ENCODE assay signal across 12 cellular contexts in genomic region chr15:90840157-90840855, GRCh38. TPM values are rescaled to one million over a fixed set of nuclear protein-coding genes. Genes with fewer than 3 reads are reported as not detected.
A peak's percentile ranks its signal among the peaks of the same experiment; 100 is the strongest.
DNase-seq lines count a peak whose midpoint lies in the region; ATAC-seq and TF ChIP-seq lines count a peak whose summit lies in the region.
"Had no signal": no experiment of that assay in that cellular context is flagged by ENCODE, and none has a peak within 500 bp of the region (broad histone marks: within the 10 kb centered on the region; RNA-seq: fewer than 3 reads in every experiment).

No MANE protein-coding gene starts in this region.

- H3K27ac Mint-ChIP-seq in activated naive CD4-positive, alpha-beta T cell treated with anti-CD3 and anti-CD28 coated beads, Interleukin-2, amount 50 U/mL, for 24 hours: peak overlapping the region; percentile 77
- H3K27ac Mint-ChIP-seq in activated T-helper 2 cell treated with anti-CD3 and anti-CD28 coated beads, Interferon-gamma antibody, Interleukin-2, Interleukin-4, amounts not matched to agents 10 μg/mL and 5 μg/mL and 100 μg/mL, durations not matched to agents 14 hours and 24 hours and 36 hours: peak overlapping the region; percentile 96
- no peak overlapping the region for H3K27ac Mint-ChIP-seq in memory B cell

- no peaks in the 10 kb centered on the region for H3K36me3 ChIP-seq in transverse colon

- H3K27me3 Mint-ChIP-seq in activated naive CD4-positive, alpha-beta T cell treated with anti-CD3 and anti-CD28 coated beads, Interleukin-2, amount 50 U/mL, for 24 hours: no peaks in the 10 kb centered on the region
- H3K27me3 Mint-ChIP-seq in activated T-helper 2 cell treated with anti-CD3 and anti-CD28 coated beads, Interferon-gamma antibody, Interleukin-2, Interleukin-4, amounts not matched to agents 10 μg/mL and 5 μg/mL and 100 μg/mL, durations not matched to agents 14 hours and 24 hours and 36 hours (ENCODE audit: low read depth): no peaks in the 10 kb centered on the region
- no peaks in the 10 kb centered on the region for H3K27me3 Mint-ChIP-seq in memory B cell

- no peaks in the 10 kb centered on the region for H3K9me3 Mint-ChIP-seq in activated naive CD4-positive, alpha-beta T cell treated with anti-CD3 and anti-CD28 coated beads, Interleukin-2, amount 50 U/mL, for 24 hours
- no peaks in the 10 kb centered on the region for H3K9me3 Mint-ChIP-seq in activated T-helper 2 cell treated with anti-CD3 and anti-CD28 coated beads, Interferon-gamma antibody, Interleukin-2, Interleukin-4, amounts not matched to agents 10 μg/mL and 5 μg/mL and 100 μg/mL, durations not matched to agents 14 hours and 24 hours and 36 hours
- H3K9me3 Mint-ChIP-seq in memory B cell: no peaks in the 10 kb centered on the region

- H3K4me1 ChIP-seq in transverse colon: peaks cover 0 to 18% (median 6%) of the 10 kb centered on the region in 4 donors
- H3K4me1 ChIP-seq: body of pancreas had no signal

- no peak for TF ChIP-seq CTCF in transverse colon (IDR thresholded peaks at IDR 0.05)

- in situ Hi-C loops in transverse colon (cut with MboI; ENCODE audit: low pct_ligation_motif_present in 1 of 4, low pct_unique_long_range_greater_than_20kb in 1 of 4, low sequenced_read_pairs in 3 of 4): no loop called here

- no peaks in the 10 kb centered on the region for H3K27me3 ChIP-seq in transverse colon
- H3K27me3 ChIP-seq: body of pancreas had no signal

- no peak for TF ChIP-seq POLR2A in transverse colon (IDR thresholded peaks at IDR 0.05)

- ATAC-seq in memory B cell (ENCODE audit: low read depth) (no peak), HG02840 (IDR thresholded peaks at IDR 0.05; ENCODE audit: low FRiP score, unreplicated experiment) (no peak)

- peaks cover 35% of the 10 kb centered on the region for H3K4me1 Mint-ChIP-seq in activated naive CD4-positive, alpha-beta T cell treated with anti-CD3 and anti-CD28 coated beads, Interleukin-2, amount 50 U/mL, for 24 hours
- H3K4me1 Mint-ChIP-seq in activated T-helper 2 cell treated with anti-CD3 and anti-CD28 coated beads, Interferon-gamma antibody, Interleukin-2, Interleukin-4, amounts not matched to agents 10 μg/mL and 5 μg/mL and 100 μg/mL, durations not matched to agents 14 hours and 24 hours and 36 hours (ENCODE audit: low read depth): peaks cover 53% of the 10 kb centered on the region
- H3K4me1 Mint-ChIP-seq in memory B cell: peaks cover 31% of the 10 kb centered on the region

- H3K9me3 ChIP-seq in transverse colon: no peaks in the 10 kb centered on the region
- H3K9me3 ChIP-seq: body of pancreas had no signal

- no peaks in the 10 kb centered on the region for H3K36me3 Mint-ChIP-seq in activated naive CD4-positive, alpha-beta T cell treated with anti-CD3 and anti-CD28 coated beads, Interleukin-2, amount 50 U/mL, for 24 hours
- H3K36me3 Mint-ChIP-seq in activated T-helper 2 cell treated with anti-CD3 and anti-CD28 coated beads, Interferon-gamma antibody, Interleukin-2, Interleukin-4, amounts not matched to agents 10 μg/mL and 5 μg/mL and 100 μg/mL, durations not matched to agents 14 hours and 24 hours and 36 hours (ENCODE audit: low read depth): peaks cover 24% of the 10 kb centered on the region
- H3K36me3 Mint-ChIP-seq in memory B cell: no peaks in the 10 kb centered on the region

- DNase-seq in activated naive CD4-positive, alpha-beta T cell treated with anti-CD3 and anti-CD28 coated beads, Interleukin-2, amount 50 U/mL, for 16 hours: no peak
- no peak for DNase-seq in activated T-helper 2 cell treated with anti-CD3 and anti-CD28 coated beads, Interferon-gamma antibody, Interleukin-2, Interleukin-4, amounts not matched to agents 10 μg/mL and 5 μg/mL and 100 μg/mL, durations not matched to agents 14 hours and 24 hours and 36 hours (ENCODE audit: low spot score)
- DNase-seq in memory B cell (ENCODE audit: low spot score in 2 of 2): no peak
- DNase-seq in transverse colon: no peak
- DNase-seq in NCI-H2196 (lab: John Stamatoyannopoulos, UW; ENCODE audit: unreplicated experiment): no peak
- no peak for DNase-seq in DMS114 treated with DMSO at 0.1 percent for 48 hours (lab: John Stamatoyannopoulos, UW; ENCODE audit: unreplicated experiment)
- DNase-seq: activated CD4-positive, CD25-positive, alpha-beta regulatory T cell treated with anti-CD3 and anti-CD28 coated beads, Interleukin-2, amount 50 U/mL, for 72 hours; NCI-H2107; Right ventricle myocardium superior had no signal

- H3K4me3 Mint-ChIP-seq in activated naive CD4-positive, alpha-beta T cell treated with anti-CD3 and anti-CD28 coated beads, Interleukin-2, amount 50 U/mL, for 24 hours: peak overlapping the region; percentile 67
- peak overlapping the region; percentile 70 for H3K4me3 Mint-ChIP-seq in activated T-helper 2 cell treated with anti-CD3 and anti-CD28 coated beads, Interferon-gamma antibody, Interleukin-2, Interleukin-4, amounts not matched to agents 10 μg/mL and 5 μg/mL and 100 μg/mL, durations not matched to agents 14 hours and 24 hours and 36 hours (ENCODE audit: low read depth)
- peak overlapping the region; percentile 71 for H3K4me3 Mint-ChIP-seq in memory B cell

- TF ChIP-seq EP300 in transverse colon (IDR thresholded peaks at IDR 0.05; ENCODE audit: low read depth): no peak

- 80 to 96% methylated on average over 1 to 17 of the region's 18 CpGs for WGBS in transverse colon (ENCODE audit: low coverage in 1 of 2), 2 donors

- peak overlapping the region in 3 of 4 donors; percentile 13 to 37 (median 19) for H3K4me3 ChIP-seq in transverse colon
- H3K4me3 ChIP-seq: body of pancreas had no signal

- intact Hi-C loops in activated T-helper 2 cell treated with anti-CD3 and anti-CD28 coated beads, Interferon-gamma antibody, Interleukin-2, Interleukin-4, amounts not matched to agents 10 μg/mL and 5 μg/mL and 100 μg/mL, durations not matched to agents 14 hours and 24 hours and 36 hours (cut with micrococcal nuclease): no loop called here
- intact Hi-C loops in transverse colon (cut with DNase I; ENCODE audit: low total_unique reads): no loop called here

- H3K27ac ChIP-seq in transverse colon: peak overlapping the region; percentile 84 to 86 (median 85)

RNA-seq across cellular contexts. Expression of gene FURIN, which starts 28.1 kb away (rescaled TPM):
- total RNA-seq in activated T-helper 2 cell treated with anti-CD3 and anti-CD28 coated beads, Interferon-gamma antibody, Interleukin-2, Interleukin-4, amounts not matched to agents 10 μg/mL and 5 μg/mL and 100 μg/mL, durations not matched to agents 14 hours and 24 hours and 36 hours: 564 and 570 TPM in 2 replicates
- total RNA-seq in transverse colon: 100 to 1,000 TPM in 1 of 4 donors, 10 to 100 TPM in 3; 64.6 to 109 (median 80.6) TPM

RNA-seq across cellular contexts. Expression of gene FES, which starts 44.0 kb away (rescaled TPM):
- 51.9 and 55.8 TPM in 2 replicates for total RNA-seq in activated T-helper 2 cell treated with anti-CD3 and anti-CD28 coated beads, Interferon-gamma antibody, Interleukin-2, Interleukin-4, amounts not matched to agents 10 μg/mL and 5 μg/mL and 100 μg/mL, durations not matched to agents 14 hours and 24 hours and 36 hours
- total RNA-seq in transverse colon: 10 to 100 TPM in 3 of 4 donors, 1 to 10 TPM in 1; 7.0 to 18.3 (median 14.0) TPM
